ENCODE assay signal across 8 cellular contexts in genomic region chr4:39976945-39977488, GRCh38. TPM values are rescaled to one million over a fixed set of nuclear protein-coding genes. Genes with fewer than 3 reads are reported as not detected.
DNase-seq lines count a peak whose midpoint lies in the region; ATAC-seq and TF ChIP-seq lines count a peak whose summit lies in the region.

No MANE protein-coding gene starts in this region.

- H3K4me1 ChIP-seq in ACC112 (ENCODE audit: control insufficient read depth, insufficient read depth, low read length, unreplicated experiment) (peaks cover 10% of the 10 kb centered on the region), adipocyte (ENCODE audit: control insufficient read depth, insufficient read depth, low read length) (peaks cover 15% of the 10 kb centered on the region), right atrium auricular region (peaks cover 0 to 21% of the 10 kb centered on the region in 2 donors)

- H2AFZ ChIP-seq in ACC112 (ENCODE audit: low read length, unreplicated experiment): peak overlapping the region; percentile 38

- H3K27ac ChIP-seq in ACC112 (ENCODE audit: low read depth, low read length) (peak overlapping the region; percentile 80), right atrium auricular region (peak overlapping the region; percentile 93 to 94)

- H3K27me3 ChIP-seq in ACC112 (ENCODE audit: insufficient read depth, low read length) (no peaks in the 10 kb centered on the region), adipocyte (replicated peaks; ENCODE audit: control insufficient read depth, insufficient read depth, low read length) (no peaks in the 10 kb centered on the region), right atrium auricular region (no peaks in the 10 kb centered on the region)

- H3K4me3 ChIP-seq in ACC112 (ENCODE audit: low read depth, low read length): peak overlapping the region; percentile 91
- peak overlapping the region; percentile 90 for H3K4me3 ChIP-seq in adipocyte (ENCODE audit: low read length)
- H3K4me3 ChIP-seq in right atrium auricular region: peak overlapping the region; percentile 75 to 91

- ATAC-seq in GM18909 (IDR thresholded peaks at IDR 0.05; ENCODE audit: poor library complexity, unreplicated experiment) (peak; percentile 26), HG03159 (IDR thresholded peaks at IDR 0.05; ENCODE audit: unreplicated experiment) (peak; percentile 24)

- peak overlapping the region; percentile 98 for H3K9ac ChIP-seq in adipocyte (ENCODE audit: low read length)

- TF ChIP-seq CTCF in right atrium auricular region (IDR thresholded peaks at IDR 0.05): no peak

- H3K9me3 ChIP-seq in adipocyte (ENCODE audit: control insufficient read depth, low read length) (no peaks in the 10 kb centered on the region), right atrium auricular region (no peaks in the 10 kb centered on the region)

- peaks cover 47% of the 10 kb centered on the region for H3K79me2 ChIP-seq in ACC112 (ENCODE audit: control insufficient read depth, insufficient read depth, low read length, unreplicated experiment)

- DNase-seq in SK-N-DZ (ENCODE audit: low spot score) (peak; percentile 14), adipocyte (ENCODE audit: low read depth) (peak; percentile 62), right atrium auricular region (ENCODE audit: low spot score) (no peak), putamen (ENCODE audit: low spot score) (peak; percentile 42), NCI-H187 treated with DMSO at 0.1 percent for 48 hours (lab: John Stamatoyannopoulos, UW) (no peak)

- peaks cover 12% of the 10 kb centered on the region; the same call in 1 of the 2 replicates for H3K36me3 ChIP-seq in ACC112 (ENCODE audit: insufficient read depth, low read length)
- peaks cover 23% of the 10 kb centered on the region for H3K36me3 ChIP-seq in adipocyte (ENCODE audit: control insufficient read depth, insufficient read depth, low read length, severe bottlenecking)
- peaks cover 12% of the 10 kb centered on the region for H3K36me3 ChIP-seq in right atrium auricular region

RNA-seq across cellular contexts. Expression of gene PDS5A, which starts 0.7 kb away (rescaled TPM):
- 34.4 and 37.7 TPM in 2 replicates for polyA plus RNA-seq in SK-N-DZ (2014; cell fraction: cytosol; rRNA removed)
- 27.3 and 33.0 TPM in 2 replicates for polyA plus RNA-seq in SK-N-DZ (2014; cell fraction: nucleus; rRNA removed)
- 10 to 100 TPM; 29.5 to 30.3 TPM for total RNA-seq in right atrium auricular region

Comparison
In these comparisons a context has a peak if more than half of its experiments do, and no peak if none do; other contexts are left out.
1. DNase-seq: peak in SK-N-DZ (single experiment), adipocyte (single experiment) and putamen (single experiment); none in right atrium auricular region (single experiment) and NCI-H187 treated with DMSO at 0.1 percent for 48 hours (single experiment).
2. Peak in every context shown above with its lines, with median percentiles within 50 percentile points of each other: H3K4me3 ChIP-seq.